ENCODE assay signal across 27 cellular contexts in the genomic region with DNA sequence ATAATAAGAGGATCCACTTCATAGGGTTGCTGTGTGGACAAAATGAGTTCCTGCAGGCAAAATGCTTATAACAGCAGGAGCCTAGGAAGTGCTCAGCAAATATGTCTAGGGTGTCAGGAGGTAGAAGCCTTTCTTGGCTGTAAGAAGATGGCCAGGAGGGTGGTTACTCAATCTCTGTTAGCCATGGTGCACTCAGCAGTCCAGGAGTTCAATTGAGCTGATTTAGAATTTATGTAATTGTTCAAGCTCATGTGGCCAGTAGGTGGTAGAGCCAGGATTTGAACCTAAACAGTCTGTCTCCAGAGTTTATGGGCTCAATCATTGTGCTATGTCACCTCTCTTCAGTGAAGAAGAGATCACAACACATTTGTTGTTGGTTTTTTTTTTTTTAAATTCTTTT.
"Had no signal": no experiment of that assay in that cellular context is flagged by ENCODE, and none has a peak within 500 bp of the region (broad histone marks: within the 10 kb centered on the region; RNA-seq: fewer than 3 reads in every experiment).

No MANE protein-coding gene starts in this region.

- H3K9me3 ChIP-seq: adrenal gland, body of pancreas, breast epithelium, SK-N-SH had no signal

- H3K4me3 ChIP-seq: adrenal gland, body of pancreas, breast epithelium, K562, PC-9, SJSA1 had no signal

- FAIRE-seq: astrocyte, K562, RCC 7860 had no signal

- H3K4me1 ChIP-seq: adrenal gland, body of pancreas, breast epithelium, SJSA1 had no signal

- H3K27ac ChIP-seq: adrenal gland, body of pancreas, breast epithelium, PC-9, RWPE1, SJSA1 had no signal

- DNase-seq: activated CD4-positive, alpha-beta T cell treated with anti-CD3 and anti-CD28 coated beads for 36 hours; activated CD4-positive, alpha-beta T cell treated with anti-CD3 and anti-CD28 coated beads, Interleukin-2, amount 10 ng/mL, durations not matched to agents 7 days and 5 days; activated CD4-positive, alpha-beta T cell treated with anti-CD3 and anti-CD28 coated beads, Interleukin-2, amount 50 U/mL, for 48 hours; activated CD8-positive, alpha-beta T cell treated with anti-CD3 and anti-CD28 coated beads, Interleukin-2, amount 10 ng/mL, durations not matched to agents 7 days and 5 days; activated gamma-delta T cell; activated naive CD4-positive, alpha-beta T cell treated with anti-CD3 and anti-CD28 coated beads for 36 hours; activated T-cell treated with anti-CD3 and anti-CD28 coated beads, Interleukin-2, amount 50 U/mL, for 24 hours; adrenal gland; body of pancreas; NCI-H1694 treated with DMSO at 0.1 percent for 48 hours; NCI-H2171; NCI-H2227 treated with DMSO at 0.1 percent for 48 hours; NCI-H446; NCI-H524 treated with DMSO at 0.1 percent for 48 hours; NK-92 treated with Interleukin-12 subunit alpha and Interleukin-12 subunit beta, amount 100 ng/mL, for 24 hours; PC-9; SK-N-SH had no signal

- H3K36me3 ChIP-seq: adrenal gland, breast epithelium, SJSA1 had no signal

- ATAC-seq: activated CD4-positive, alpha-beta T cell treated with anti-CD3 and anti-CD28 coated beads for 36 hours; activated CD4-positive, CD25-positive, alpha-beta regulatory T cell treated with anti-CD3 and anti-CD28 coated beads, Interleukin-2, amount 50 U/mL, for 24 hours; activated CD8-positive, alpha-beta T cell treated with anti-CD3 and anti-CD28 coated beads, Interleukin-2, amount 10 ng/mL, durations not matched to agents 7 days and 5 days; activated naive CD4-positive, alpha-beta T cell treated with anti-CD3 and anti-CD28 coated beads, Interleukin-2, amount 50 U/mL, for 72 hours; body of pancreas; K562; Right ventricle myocardium inferior; WTC11 had no signal

- H3K27me3 ChIP-seq: adrenal gland, body of pancreas, breast epithelium, SJSA1 had no signal
